1 cellular context compared by ENCODE assay signal in genomic region chr19:37484406-37485115, GRCh38.
TF ChIP-seq lines count a peak whose summit lies in the region.

No MANE protein-coding gene starts in this region.

TF ChIP-seq in GM23338, 12 proteins besides CTCF, POLR2A, EP300 and RAD21 (continued from another document):
- TF ChIP-seq REST (IDR thresholded peaks at IDR 0.05; ENCODE audit: unreplicated experiment) (no peak), EZH2phosphoT487 (IDR thresholded peaks at IDR 0.05; ENCODE audit: unreplicated experiment) (no peak), ZNF462 (CRISPR knock-in tag; IDR thresholded peaks at IDR 0.05) (no peak), NANOG (IDR thresholded peaks at IDR 0.05; ENCODE audit: borderline replicate concordance) (no peak)
TF ChIP-seq in GM23338: peak in this region for 0.
